10 cellular contexts compared by ENCODE assay signal in the genomic region with DNA sequence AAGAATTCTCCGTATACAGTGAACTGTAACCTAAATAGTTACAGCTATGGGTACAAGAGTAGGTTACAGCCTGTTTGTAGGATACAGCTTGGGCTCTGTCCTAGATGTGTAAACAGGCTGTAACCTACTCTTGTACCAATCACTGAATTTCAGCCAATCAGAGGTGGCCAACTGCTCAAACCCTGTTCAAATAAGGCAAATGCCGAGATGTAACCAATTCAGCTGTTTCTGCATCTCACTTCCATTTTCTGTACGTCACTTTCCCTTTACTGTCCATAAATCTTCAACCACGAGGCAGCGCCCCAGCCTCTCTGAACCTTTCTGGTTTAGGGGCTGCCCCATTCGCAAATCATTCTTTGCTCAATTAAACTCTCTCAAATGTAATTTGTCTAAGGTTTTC. TPM values are rescaled to one million over a fixed set of nuclear protein-coding genes. Genes with fewer than 3 reads are reported as not detected.
DNase-seq lines count a peak whose midpoint lies in the region; ATAC-seq lines count a peak whose summit lies in the region.
"Had no signal": no experiment of that assay in that cellular context is flagged by ENCODE, and none has a peak within 500 bp of the region (broad histone marks: within the 10 kb centered on the region; RNA-seq: fewer than 3 reads in every experiment).

No MANE protein-coding gene starts in this region.

- peak overlapping the region; percentile 43 for H3K27ac Mint-ChIP-seq in activated CD4-positive, alpha-beta T cell treated with anti-CD3 and anti-CD28 coated beads, Interleukin-2, amount 10 ng/mL, durations not matched to agents 7 days and 5 days
- H3K27ac Mint-ChIP-seq in stimulated activated naive B cell treated with anti-CD40 and anti-IgM and Interleukin-4, amounts not matched to agents 10 μg/mL and 1 μg/mL and 100 μg/mL, for 72 hours: no peak overlapping the region

- no peak for DNase-seq in activated CD4-positive, alpha-beta T cell treated with anti-CD3 and anti-CD28 coated beads, Interleukin-2, amount 10 ng/mL, durations not matched to agents 7 days and 5 days
- DNase-seq in activated CD4-positive, alpha-beta T cell treated with anti-CD3 and anti-CD28 coated beads, Interleukin-2, amount 50 U/mL, for 1 hour: no peak
- DNase-seq in stimulated activated naive B cell treated with anti-CD40 and anti-IgM and Interleukin-4, amounts not matched to agents 10 μg/mL and 1 μg/mL and 100 μg/mL, for 72 hours: no peak
- DNase-seq in hepatic stellate cell (ENCODE audit: low spot score) (no peak), SIG-M5 treated with dmso at 0.1 percent for 504 hours (lab: John Stamatoyannopoulos, UW; ENCODE audit: unreplicated experiment) (no peak), DMS153 (lab: John Stamatoyannopoulos, UW) (no peak)
- DNase-seq: SK-N-SH had no signal

- no peak overlapping the region for H3K4me3 Mint-ChIP-seq in activated CD4-positive, alpha-beta T cell treated with anti-CD3 and anti-CD28 coated beads, Interleukin-2, amount 10 ng/mL, durations not matched to agents 7 days and 5 days
- no peak overlapping the region for H3K4me3 Mint-ChIP-seq in stimulated activated naive B cell treated with anti-CD40 and anti-IgM and Interleukin-4, amounts not matched to agents 10 μg/mL and 1 μg/mL and 100 μg/mL, for 72 hours

- H3K27me3 Mint-ChIP-seq in activated CD4-positive, alpha-beta T cell treated with anti-CD3 and anti-CD28 coated beads, Interleukin-2, amount 10 ng/mL, durations not matched to agents 7 days and 5 days: no peaks in the 10 kb centered on the region
- no peaks in the 10 kb centered on the region for H3K27me3 Mint-ChIP-seq in stimulated activated naive B cell treated with anti-CD40 and anti-IgM and Interleukin-4, amounts not matched to agents 10 μg/mL and 1 μg/mL and 100 μg/mL, for 72 hours

- CTCF ChIA-PET in activated CD4-positive, alpha-beta T cell treated with anti-CD3 and anti-CD28 coated beads, Interleukin-2, amount 10 ng/mL, durations not matched to agents 7 days and 5 days (lab: Charles Lee): no interaction called here

- no peaks in the 10 kb centered on the region for H3K9me3 Mint-ChIP-seq in activated CD4-positive, alpha-beta T cell treated with anti-CD3 and anti-CD28 coated beads, Interleukin-2, amount 10 ng/mL, durations not matched to agents 7 days and 5 days
- no peaks in the 10 kb centered on the region for H3K9me3 Mint-ChIP-seq in stimulated activated naive B cell treated with anti-CD40 and anti-IgM and Interleukin-4, amounts not matched to agents 10 μg/mL and 1 μg/mL and 100 μg/mL, for 72 hours

- H3K4me1 Mint-ChIP-seq in activated CD4-positive, alpha-beta T cell treated with anti-CD3 and anti-CD28 coated beads, Interleukin-2, amount 10 ng/mL, durations not matched to agents 7 days and 5 days: peaks cover 22% of the 10 kb centered on the region
- peaks cover 7 to 13% of the 10 kb centered on the region in 2 donors for H3K4me1 Mint-ChIP-seq in stimulated activated naive B cell treated with anti-CD40 and anti-IgM and Interleukin-4, amounts not matched to agents 10 μg/mL and 1 μg/mL and 100 μg/mL, for 72 hours

- ATAC-seq in HG02610 (IDR thresholded peaks at IDR 0.05; ENCODE audit: unreplicated experiment) (peak; percentile 52), HG03439 (IDR thresholded peaks at IDR 0.05; ENCODE audit: unreplicated experiment) (peak; percentile 46)
- peak; percentile 66 to 69 for ATAC-seq in stimulated activated naive B cell treated with anti-CD40 and anti-IgM and Interleukin-4, amounts not matched to agents 10 μg/mL and 1 μg/mL and 100 μg/mL, for 72 hours (replicated peaks)

- POLR2A ChIA-PET in activated CD4-positive, alpha-beta T cell treated with anti-CD3 and anti-CD28 coated beads, Interleukin-2, amount 10 ng/mL, durations not matched to agents 7 days and 5 days (lab: Charles Lee): no interaction called here

- peaks cover 3% of the 10 kb centered on the region for H3K36me3 Mint-ChIP-seq in activated CD4-positive, alpha-beta T cell treated with anti-CD3 and anti-CD28 coated beads, Interleukin-2, amount 10 ng/mL, durations not matched to agents 7 days and 5 days (ENCODE audit: low read depth)
- H3K36me3 Mint-ChIP-seq in stimulated activated naive B cell treated with anti-CD40 and anti-IgM and Interleukin-4, amounts not matched to agents 10 μg/mL and 1 μg/mL and 100 μg/mL, for 72 hours: peaks cover 26 to 27% of the 10 kb centered on the region in 2 donors

RNA-seq across cellular contexts. Expression of gene MMP21, which starts 8.3 kb away (rescaled TPM):
- total RNA-seq in activated CD4-positive, alpha-beta T cell treated with anti-CD3 and anti-CD28 coated beads, Interleukin-2, amount 10 ng/mL, durations not matched to agents 7 days and 5 days: under 1 TPM in 1 of 2 experiments, not detected in 1; 0.10 TPM
- total RNA-seq: ureter had no signal

RNA-seq across cellular contexts. Expression of gene UROS, which starts 39.1 kb away (rescaled TPM):
- total RNA-seq in activated CD4-positive, alpha-beta T cell treated with anti-CD3 and anti-CD28 coated beads, Interleukin-2, amount 10 ng/mL, durations not matched to agents 7 days and 5 days: 10 to 100 TPM; 40.4 to 43.3 TPM

RNA-seq across cellular contexts. Expression of gene BCCIP, which starts 39.4 kb away (rescaled TPM):
- 10 to 100 TPM; 56.4 to 60.6 TPM for total RNA-seq in activated CD4-positive, alpha-beta T cell treated with anti-CD3 and anti-CD28 coated beads, Interleukin-2, amount 10 ng/mL, durations not matched to agents 7 days and 5 days
